Comparison of ENCODE assay signal across 1 cellular context in the genomic region with DNA sequence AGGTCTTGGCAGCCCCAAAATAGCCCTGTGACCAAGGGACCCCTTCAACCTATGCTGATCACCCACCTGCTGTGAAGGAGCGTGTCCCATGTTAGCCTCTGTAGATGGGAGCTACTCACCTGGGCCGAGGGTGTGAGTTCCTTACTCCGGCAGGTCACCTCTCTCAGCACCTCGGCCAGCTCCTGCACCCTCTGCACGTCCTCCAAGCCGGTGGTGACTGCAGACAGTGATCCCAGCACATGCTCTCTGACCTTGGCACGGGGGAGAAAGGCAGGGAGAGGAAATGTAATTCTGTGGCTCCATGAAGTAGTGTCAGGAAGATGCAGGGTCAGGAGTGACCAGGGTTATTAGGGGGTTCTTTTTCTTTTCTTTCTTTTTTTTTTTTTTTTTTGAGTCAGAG.
TF ChIP-seq lines count a peak whose summit lies in the region.

No MANE protein-coding gene starts in this region.

TF ChIP-seq in HepG2, 621 proteins besides CTCF, POLR2A, EP300 and RAD21 (continued from another document):
- TF ChIP-seq, protein P1, sequence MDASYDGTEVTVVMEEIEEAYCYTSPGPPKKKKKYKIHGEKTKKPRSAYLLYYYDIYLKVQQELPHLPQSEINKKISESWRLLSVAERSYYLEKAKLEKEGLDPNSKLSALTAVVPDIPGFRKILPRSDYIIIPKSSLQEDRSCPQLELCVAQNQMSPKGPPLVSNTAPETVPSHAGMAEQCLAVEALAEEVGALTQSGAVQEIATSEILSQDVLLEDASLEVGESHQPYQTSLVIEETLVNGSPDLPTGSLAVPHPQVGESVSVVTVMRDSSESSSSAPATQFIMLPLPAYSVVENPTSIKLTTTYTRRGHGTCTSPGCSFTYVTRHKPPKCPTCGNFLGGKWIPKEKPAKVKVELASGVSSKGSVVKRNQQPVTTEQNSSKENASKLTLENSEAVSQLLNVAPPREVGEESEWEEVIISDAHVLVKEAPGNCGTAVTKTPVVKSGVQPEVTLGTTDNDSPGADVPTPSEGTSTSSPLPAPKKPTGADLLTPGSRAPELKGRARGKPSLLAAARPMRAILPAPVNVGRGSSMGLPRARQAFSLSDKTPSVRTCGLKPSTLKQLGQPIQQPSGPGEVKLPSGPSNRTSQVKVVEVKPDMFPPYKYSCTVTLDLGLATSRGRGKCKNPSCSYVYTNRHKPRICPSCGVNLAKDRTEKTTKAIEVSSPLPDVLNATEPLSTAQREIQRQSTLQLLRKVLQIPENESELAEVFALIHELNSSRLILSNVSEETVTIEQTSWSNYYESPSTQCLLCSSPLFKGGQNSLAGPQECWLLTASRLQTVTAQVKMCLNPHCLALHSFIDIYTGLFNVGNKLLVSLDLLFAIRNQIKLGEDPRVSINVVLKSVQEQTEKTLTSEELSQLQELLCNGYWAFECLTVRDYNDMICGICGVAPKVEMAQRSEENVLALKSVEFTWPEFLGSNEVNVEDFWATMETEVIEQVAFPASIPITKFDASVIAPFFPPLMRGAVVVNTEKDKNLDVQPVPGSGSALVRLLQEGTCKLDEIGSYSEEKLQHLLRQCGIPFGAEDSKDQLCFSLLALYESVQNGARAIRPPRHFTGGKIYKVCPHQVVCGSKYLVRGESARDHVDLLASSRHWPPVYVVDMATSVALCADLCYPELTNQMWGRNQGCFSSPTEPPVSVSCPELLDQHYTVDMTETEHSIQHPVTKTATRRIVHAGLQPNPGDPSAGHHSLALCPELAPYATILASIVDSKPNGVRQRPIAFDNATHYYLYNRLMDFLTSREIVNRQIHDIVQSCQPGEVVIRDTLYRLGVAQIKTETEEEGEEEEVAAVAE (CRISPR knock-in tag; IDR thresholded peaks at IDR 0.05; ENCODE audit: borderline replicate concordance), result 0 out of 2 replicates have a peak, but pooled peaks have one; percentile 55
- TF ChIP-seq RARA (CRISPR knock-in tag; IDR thresholded peaks at IDR 0.05) (peak; percentile 36; the same call in 1 of the 2 replicates), ZNF644 (CRISPR knock-in tag; IDR thresholded peaks at IDR 0.05; ENCODE audit: low read depth) (0 out of 2 replicates have a peak, but pooled peaks have one; percentile 13), HOXD1 (CRISPR knock-in tag; IDR thresholded peaks at IDR 0.05) (no peak), MXD4 (CRISPR knock-in tag; IDR thresholded peaks at IDR 0.05) (peak; percentile 70; the same call in 1 of the 2 replicates), ZKSCAN1 (IDR thresholded peaks at IDR 0.05; ENCODE audit: low read length) (no peak), SOX5 (CRISPR knock-in tag; IDR thresholded peaks at IDR 0.05; ENCODE audit: borderline replicate concordance) (0 out of 2 replicates have a peak, but pooled peaks have one; percentile 24), KDM2A (CRISPR knock-in tag; IDR thresholded peaks at IDR 0.05; ENCODE audit: borderline replicate concordance, low read depth) (peak; percentile 39; the same call in 1 of the 2 replicates), NR2F6 (IDR thresholded peaks at IDR 0.05) (no peak), NR2F6 (CRISPR knock-in tag; IDR thresholded peaks at IDR 0.05) (peak; percentile 58; the same call in 1 of the 2 replicates), RXRA (CRISPR knock-in tag; IDR thresholded peaks at IDR 0.05) (0 out of 2 replicates have a peak, but pooled peaks have one; percentile 24), SALL1 (CRISPR knock-in tag; IDR thresholded peaks at IDR 0.05) (peak; percentile 54), HDAC1 (CRISPR knock-in tag; IDR thresholded peaks at IDR 0.05) (0 out of 2 replicates have a peak, but pooled peaks have one; percentile 18), ZNF530 (CRISPR knock-in tag; IDR thresholded peaks at IDR 0.05; ENCODE audit: low read depth) (no peak), ZNF333 (CRISPR knock-in tag; IDR thresholded peaks at IDR 0.05; ENCODE audit: borderline replicate concordance) (0 out of 2 replicates have a peak, but pooled peaks have one; percentile 27), ZNF569 (CRISPR knock-in tag; IDR thresholded peaks at IDR 0.05; ENCODE audit: borderline replicate concordance) (no peak), CCDC6 (CRISPR knock-in tag; IDR thresholded peaks at IDR 0.05) (no peak)
- TF ChIP-seq, protein P2, sequence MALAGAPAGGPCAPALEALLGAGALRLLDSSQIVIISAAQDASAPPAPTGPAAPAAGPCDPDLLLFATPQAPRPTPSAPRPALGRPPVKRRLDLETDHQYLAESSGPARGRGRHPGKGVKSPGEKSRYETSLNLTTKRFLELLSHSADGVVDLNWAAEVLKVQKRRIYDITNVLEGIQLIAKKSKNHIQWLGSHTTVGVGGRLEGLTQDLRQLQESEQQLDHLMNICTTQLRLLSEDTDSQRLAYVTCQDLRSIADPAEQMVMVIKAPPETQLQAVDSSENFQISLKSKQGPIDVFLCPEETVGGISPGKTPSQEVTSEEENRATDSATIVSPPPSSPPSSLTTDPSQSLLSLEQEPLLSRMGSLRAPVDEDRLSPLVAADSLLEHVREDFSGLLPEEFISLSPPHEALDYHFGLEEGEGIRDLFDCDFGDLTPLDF (CRISPR knock-in tag; IDR thresholded peaks at IDR 0.05), result no peak
- TF ChIP-seq, protein P3, sequence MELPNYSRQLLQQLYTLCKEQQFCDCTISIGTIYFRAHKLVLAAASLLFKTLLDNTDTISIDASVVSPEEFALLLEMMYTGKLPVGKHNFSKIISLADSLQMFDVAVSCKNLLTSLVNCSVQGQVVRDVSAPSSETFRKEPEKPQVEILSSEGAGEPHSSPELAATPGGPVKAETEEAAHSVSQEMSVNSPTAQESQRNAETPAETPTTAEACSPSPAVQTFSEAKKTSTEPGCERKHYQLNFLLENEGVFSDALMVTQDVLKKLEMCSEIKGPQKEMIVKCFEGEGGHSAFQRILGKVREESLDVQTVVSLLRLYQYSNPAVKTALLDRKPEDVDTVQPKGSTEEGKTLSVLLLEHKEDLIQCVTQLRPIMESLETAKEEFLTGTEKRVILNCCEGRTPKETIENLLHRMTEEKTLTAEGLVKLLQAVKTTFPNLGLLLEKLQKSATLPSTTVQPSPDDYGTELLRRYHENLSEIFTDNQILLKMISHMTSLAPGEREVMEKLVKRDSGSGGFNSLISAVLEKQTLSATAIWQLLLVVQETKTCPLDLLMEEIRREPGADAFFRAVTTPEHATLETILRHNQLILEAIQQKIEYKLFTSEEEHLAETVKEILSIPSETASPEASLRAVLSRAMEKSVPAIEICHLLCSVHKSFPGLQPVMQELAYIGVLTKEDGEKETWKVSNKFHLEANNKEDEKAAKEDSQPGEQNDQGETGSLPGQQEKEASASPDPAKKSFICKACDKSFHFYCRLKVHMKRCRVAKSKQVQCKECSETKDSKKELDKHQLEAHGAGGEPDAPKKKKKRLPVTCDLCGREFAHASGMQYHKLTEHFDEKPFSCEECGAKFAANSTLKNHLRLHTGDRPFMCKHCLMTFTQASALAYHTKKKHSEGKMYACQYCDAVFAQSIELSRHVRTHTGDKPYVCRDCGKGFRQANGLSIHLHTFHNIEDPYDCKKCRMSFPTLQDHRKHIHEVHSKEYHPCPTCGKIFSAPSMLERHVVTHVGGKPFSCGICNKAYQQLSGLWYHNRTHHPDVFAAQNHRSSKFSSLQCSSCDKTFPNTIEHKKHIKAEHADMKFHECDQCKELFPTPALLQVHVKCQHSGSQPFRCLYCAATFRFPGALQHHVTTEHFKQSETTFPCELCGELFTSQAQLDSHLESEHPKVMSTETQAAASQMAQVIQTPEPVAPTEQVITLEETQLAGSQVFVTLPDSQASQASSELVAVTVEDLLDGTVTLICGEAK (IDR thresholded peaks at IDR 0.05), result no peak
- TF ChIP-seq, protein P3 (CRISPR knock-in tag; IDR thresholded peaks at IDR 0.05), result 0 out of 2 replicates have a peak, but pooled peaks have one; percentile 22
